ENCODE assay signal across 10 cellular contexts in genomic region chr7:1029637-1030443, GRCh38. TPM values are rescaled to one million over a fixed set of nuclear protein-coding genes. Genes with fewer than 3 reads are reported as not detected.
DNase-seq lines count a peak whose midpoint lies in the region; ATAC-seq lines count a peak whose summit lies in the region.
"Had no signal": no experiment of that assay in that cellular context is flagged by ENCODE, and none has a peak within 500 bp of the region (broad histone marks: within the 10 kb centered on the region; RNA-seq: fewer than 3 reads in every experiment).

No MANE protein-coding gene starts in this region.

- DNase-seq in CD8-positive, alpha-beta memory T cell = no peak
- DNase-seq in NOMO-1 treated with DMSO at 0.1 percent for 48 hours (lab: John Stamatoyannopoulos, UW; ENCODE audit: unreplicated experiment) (peak; percentile 30), putamen (ENCODE audit: low spot score) (peak; percentile 79), NCI-H1417 treated with DMSO at 0.1 percent for 48 hours (lab: John Stamatoyannopoulos, UW) (no peak), DMS114 treated with DMSO at 0.1 percent for 48 hours (lab: John Stamatoyannopoulos, UW; ENCODE audit: unreplicated experiment) (no peak)

- no peak overlapping the region for H3K4me3 ChIP-seq in CD8-positive, alpha-beta memory T cell (ENCODE audit: low read length)
- no peak overlapping the region for H3K4me3 ChIP-seq in ectodermal cell (ENCODE audit: insufficient read depth, low read depth, low read length)

- peaks cover 33 to 67% (median 45%) of the 10 kb centered on the region in 3 donors for H3K4me1 Mint-ChIP-seq in CD8-positive, alpha-beta memory T cell

- H3K9me3 Mint-ChIP-seq in CD8-positive, alpha-beta memory T cell = no peaks in the 10 kb centered on the region

- WGBS in ectodermal cell, 2 experiments = 95 to 96% methylated on average over 33 of the region's 33 CpGs

- no peak for ATAC-seq in HG02852 (IDR thresholded peaks at IDR 0.05; ENCODE audit: unreplicated experiment)
- no peak for ATAC-seq in GM19395 (IDR thresholded peaks at IDR 0.05; ENCODE audit: unreplicated experiment)

- H3K27me3 Mint-ChIP-seq in CD8-positive, alpha-beta memory T cell = peaks cover 0 to 2% of the 10 kb centered on the region in 2 donors

- peaks cover 39% of the 10 kb centered on the region for H3K4me1 ChIP-seq in CD8-positive, alpha-beta memory T cell (ENCODE audit: insufficient read depth, low read length)
- no peaks in the 10 kb centered on the region for H3K4me1 ChIP-seq in ectodermal cell (ENCODE audit: control insufficient read depth, insufficient read depth, low read length)

- H3K4me3 Mint-ChIP-seq in CD8-positive, alpha-beta memory T cell = peak overlapping the region in 5 of 7 donors; percentile 41 to 87 (median 69)

- no peaks in the 10 kb centered on the region for H3K36me3 ChIP-seq in CD8-positive, alpha-beta memory T cell (ENCODE audit: insufficient read depth, low read length)
- H3K36me3 ChIP-seq in ectodermal cell (ENCODE audit: control insufficient read depth, insufficient read depth, low read length) = no peaks in the 10 kb centered on the region

- no peaks in the 10 kb centered on the region for H3K27me3 ChIP-seq in CD8-positive, alpha-beta memory T cell (ENCODE audit: insufficient read depth, low read length, poor library complexity, severe bottlenecking)
- H3K27me3 ChIP-seq in ectodermal cell (ENCODE audit: control insufficient read depth, insufficient read depth, low read length, poor library complexity, severe bottlenecking) = no peaks in the 10 kb centered on the region

- CTCF ChIA-PET in CD8-positive, alpha-beta memory T cell (lab: Charles Lee) = interaction anchor here (1.0 kb wide), 1 partner anchor 37 kb away, joined by 4 read pairs; no protein-coding TSS in a partner anchor

- POLR2A ChIA-PET in CD8-positive, alpha-beta memory T cell (lab: Charles Lee) = interaction anchor here (1.7 kb wide), 1 partner anchor 14 kb away, joined by 4 read pairs; the partner anchor contains the start of gene GPR146

- peak overlapping the region; percentile 87 for H3K27ac ChIP-seq in CD8-positive, alpha-beta memory T cell (ENCODE audit: low read depth, low read length)
- peak overlapping the region; percentile 6 for H3K27ac ChIP-seq in ectodermal cell (ENCODE audit: insufficient read depth, low read depth, low read length, poor library complexity, severe bottlenecking)

- peaks cover 0 to 16% (median 2%) of the 10 kb centered on the region in 3 donors for H3K36me3 Mint-ChIP-seq in CD8-positive, alpha-beta memory T cell

- no peaks in the 10 kb centered on the region for H3K9me3 ChIP-seq in CD8-positive, alpha-beta memory T cell (ENCODE audit: low read length)
- H3K9me3 ChIP-seq in ectodermal cell (ENCODE audit: control insufficient read depth, low read length) = no peaks in the 10 kb centered on the region

- peak overlapping the region in 6 of 8 donors; percentile 23 to 98 (median 82) for H3K27ac Mint-ChIP-seq in CD8-positive, alpha-beta memory T cell

RNA-seq across cellular contexts. Expression of gene GPR146, which starts 14.5 kb away (rescaled TPM):
- under 1 TPM; 0.55 to 0.70 TPM for total RNA-seq in CD8-positive, alpha-beta memory T cell
- 1.2 TPM for polyA plus RNA-seq in CD8-positive, alpha-beta memory T cell
- 2.8 TPM for polyA plus RNA-seq in ectodermal cell (2013, experiment 1 of 4)
- 4.8 TPM for polyA plus RNA-seq in ectodermal cell (2013, experiment 2 of 4)
- 2.4 TPM for polyA plus RNA-seq in ectodermal cell (2013, experiment 3 of 4)
- 3.7 TPM for polyA plus RNA-seq in ectodermal cell (2013, experiment 4 of 4)

RNA-seq across cellular contexts. Expression of gene CYP2W1, which starts 46.9 kb away (rescaled TPM):
- total RNA-seq in CD8-positive, alpha-beta memory T cell = not detected
- not detected for polyA plus RNA-seq in CD8-positive, alpha-beta memory T cell
- not detected for polyA plus RNA-seq in ectodermal cell (2013, experiment 1 of 4)
- not detected for polyA plus RNA-seq in ectodermal cell (2013, experiment 2 of 4)
- polyA plus RNA-seq in ectodermal cell (2013, experiment 3 of 4) = not detected
- not detected for polyA plus RNA-seq in ectodermal cell (2013, experiment 4 of 4)
- total RNA-seq: HT1080, omental fat pad had no signal

RNA-seq across cellular contexts. Expression of gene COX19, which starts 54.5 kb away (rescaled TPM):
- 10 to 100 TPM; 18.9 to 21.3 TPM for total RNA-seq in CD8-positive, alpha-beta memory T cell
- 25.9 TPM for polyA plus RNA-seq in CD8-positive, alpha-beta memory T cell
- 12.7 TPM for polyA plus RNA-seq in ectodermal cell (2013, experiment 1 of 4)
- polyA plus RNA-seq in ectodermal cell (2013, experiment 2 of 4) = 13.7 TPM
- polyA plus RNA-seq in ectodermal cell (2013, experiment 3 of 4) = 11.3 TPM
- 13.7 TPM for polyA plus RNA-seq in ectodermal cell (2013, experiment 4 of 4)

RNA-seq across cellular contexts. Expression of gene GPER1, which starts 58.1 kb away (rescaled TPM):
- not detected for total RNA-seq in CD8-positive, alpha-beta memory T cell
- 0.17 TPM for polyA plus RNA-seq in CD8-positive, alpha-beta memory T cell
- polyA plus RNA-seq in ectodermal cell (2013, experiment 1 of 4) = 2.6 TPM
- polyA plus RNA-seq in ectodermal cell (2013, experiment 2 of 4) = 2.9 TPM
- polyA plus RNA-seq in ectodermal cell (2013, experiment 3 of 4) = 2.6 TPM
- polyA plus RNA-seq in ectodermal cell (2013, experiment 4 of 4) = 3.2 TPM

Comparison
In these comparisons a context has a peak if more than half of its experiments do, and no peak if none do; other contexts are left out.
1. DNase-seq: peak in NOMO-1 treated with DMSO at 0.1 percent for 48 hours (single experiment) and putamen (single experiment); none in CD8-positive, alpha-beta memory T cell (0 of 5), NCI-H1417 treated with DMSO at 0.1 percent for 48 hours (single experiment) and DMS114 treated with DMSO at 0.1 percent for 48 hours (single experiment).